Comparison of ENCODE assay signal across 8 cellular contexts in genomic region chr17:38702166-38702899, GRCh38. TPM values are rescaled to one million over a fixed set of nuclear protein-coding genes. Genes with fewer than 3 reads are reported as not detected.
DNase-seq lines count a peak whose midpoint lies in the region; ATAC-seq, FAIRE-seq and TF ChIP-seq lines count a peak whose summit lies in the region.

No MANE protein-coding gene starts in this region.

- TF ChIP-seq CTCF in kidney (IDR thresholded peaks at IDR 0.05; ENCODE audit: borderline replicate concordance, extremely low read depth, insufficient read depth): no peak

- ATAC-seq in HG02763 (IDR thresholded peaks at IDR 0.05; ENCODE audit: unreplicated experiment) (peak; percentile 32), HG02884 (IDR thresholded peaks at IDR 0.05; ENCODE audit: unreplicated experiment) (no peak)

- DNase-seq in GM03348 (ENCODE audit: low spot score) (peak; percentile 95), NCI-H2196 (lab: John Stamatoyannopoulos, UW; ENCODE audit: unreplicated experiment) (peak; percentile 78), cerebellar cortex (ENCODE audit: low spot score) (peak; percentile 83), kidney (peak; percentile 96)
- DNase-seq in activated CD4-positive, CD25-positive, alpha-beta regulatory T cell treated with anti-CD3 and anti-CD28 coated beads, Interleukin-2, amount 50 U/mL, for 16 hours (ENCODE audit: low read depth, low spot score): peak; percentile 64
- DNase-seq in stimulated activated CD4-positive, alpha-beta T cell treated with anti-CD3 and anti-CD28 coated beads, Interleukin-12 subunit alpha, Interleukin-12 subunit beta, amount 100 ng/mL, for 24 hours (ENCODE audit: low read depth in 2 of 2): peak; percentile 69 to 74

- peak overlapping the region; percentile 87 to 97 for H3K9ac ChIP-seq in kidney (ENCODE audit: low read length in 2 of 2)

- FAIRE-seq in kidney (lab: Jason Lieb, UNC): no peak

- H3K27ac ChIP-seq in kidney (ENCODE audit: low read depth in 2 of 2, low read length in 2 of 2): peak overlapping the region; percentile 96 to 97

- intact Hi-C loops in kidney (cut with DNase I): no loop called here

- peak overlapping the region; percentile 88 to 92 for H3K4me3 ChIP-seq in kidney (ENCODE audit: low read length in 2 of 2)

- no peaks in the 10 kb centered on the region for H3K36me3 ChIP-seq in kidney (ENCODE audit: control insufficient read depth in 1 of 2, insufficient read depth in 2 of 2, low read length in 2 of 2)

- H3K9me3 ChIP-seq in kidney (ENCODE audit: control insufficient read depth in 1 of 2, low read length in 2 of 2): no peaks in the 10 kb centered on the region

- H3K4me1 ChIP-seq in kidney (ENCODE audit: control insufficient read depth in 1 of 2, insufficient read depth in 1 of 2, low read depth in 1 of 2, low read length in 2 of 2): peaks cover 16 to 27% of the 10 kb centered on the region in 2 donors

RNA-seq across cellular contexts. Expression of gene MLLT6, which starts 2.7 kb away (rescaled TPM):
- total RNA-seq in kidney: 199 TPM
- polyA plus RNA-seq in kidney (ENCODE audit: insufficient read depth, low read depth, low replicate concordance): 34.3 TPM

RNA-seq across cellular contexts. Expression of gene EPOP, which starts 27.6 kb away (rescaled TPM):
- 1.3 TPM for total RNA-seq in kidney
- polyA plus RNA-seq in kidney (ENCODE audit: insufficient read depth, low read depth, low replicate concordance): 0.49 TPM

RNA-seq across cellular contexts. Expression of gene CISD3, which starts 27.8 kb away (rescaled TPM):
- total RNA-seq in kidney: 37.7 TPM
- polyA plus RNA-seq in kidney (ENCODE audit: insufficient read depth, low read depth, low replicate concordance): 152 TPM

RNA-seq across cellular contexts. Expression of gene PCGF2, which starts 45.8 kb away (rescaled TPM):
- 62.2 TPM for total RNA-seq in kidney
- 111 TPM for polyA plus RNA-seq in kidney (ENCODE audit: insufficient read depth, low read depth, low replicate concordance)

RNA-seq across cellular contexts. Expression of gene PSMB3, which starts 50.2 kb away (rescaled TPM):
- 156 TPM for total RNA-seq in kidney
- polyA plus RNA-seq in kidney (ENCODE audit: insufficient read depth, low read depth, low replicate concordance): 347 TPM
